8 cellular contexts compared by ENCODE assay signal in the genomic region with DNA sequence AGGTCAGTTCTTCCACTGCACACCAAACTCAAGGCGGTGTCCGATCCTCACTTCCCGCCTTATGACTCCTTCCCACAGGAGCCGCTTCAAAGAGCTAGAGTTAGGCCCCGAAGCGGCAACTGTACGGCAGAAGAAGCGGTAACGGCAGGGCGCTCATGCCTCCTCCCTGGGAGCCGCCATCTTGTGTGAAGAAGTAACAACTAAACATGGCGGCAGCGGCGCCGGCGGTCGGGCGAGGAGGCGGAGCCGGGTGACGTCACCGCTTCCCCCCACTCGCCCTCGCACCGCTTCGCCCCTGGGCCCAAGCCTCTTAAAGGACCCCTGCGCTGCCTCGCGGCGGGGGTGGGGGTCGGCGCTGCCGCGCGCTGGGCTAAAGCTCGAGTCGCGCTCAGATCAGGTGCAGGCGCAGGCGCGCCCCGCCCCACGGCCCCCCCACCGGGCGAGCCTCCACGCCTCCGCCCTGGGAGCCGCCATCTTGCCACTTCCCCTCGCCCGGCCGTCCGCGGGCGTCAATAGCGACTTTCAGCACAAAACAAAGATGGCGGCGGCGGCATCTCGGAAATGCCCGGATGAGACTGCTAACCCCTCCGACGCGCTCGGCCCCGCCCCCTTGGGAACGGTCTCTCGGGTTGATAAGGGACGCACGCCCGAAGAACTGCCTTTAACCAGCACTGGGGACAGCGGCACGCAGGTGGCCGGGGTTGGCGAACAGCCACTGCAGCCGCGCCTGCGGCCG. TPM values are rescaled to one million over a fixed set of nuclear protein-coding genes. Genes with fewer than 3 reads are reported as not detected.
A peak's percentile ranks its signal among the peaks of the same experiment; 100 is the strongest.
DNase-seq lines count a peak whose midpoint lies in the region; ATAC-seq and TF ChIP-seq lines count a peak whose summit lies in the region.

Gene HCFC1 (minus strand): TSS at position 187 of the 736 bp plus-strand sequence. CDS start 978 bp downstream, outside the sequence.

- no peaks in the 10 kb centered on the region for H3K27me3 ChIP-seq in GM06990 (replicated peaks; ENCODE audit: control insufficient read depth, insufficient read depth, low read length)
- no peaks in the 10 kb centered on the region for H3K27me3 ChIP-seq in SU-DHL-6 (ENCODE audit: low read length)
- H3K27me3 ChIP-seq in transverse colon = no peaks in the 10 kb centered on the region

- 36% methylated on average over 73 of the region's 78 CpGs; no CpG with 5 or more reads in 1 of the 2 donors for WGBS in transverse colon (ENCODE audit: low coverage in 1 of 2), 2 donors

- H3K4me2 ChIP-seq in SU-DHL-6 (ENCODE audit: low read depth, low read length, poor library complexity, severe bottlenecking) = peak within 1 kb of the TSS; percentile 96

- peak within 1 kb of the TSS; percentile 100 for H3K27ac Mint-ChIP-seq in HFFc6

- H3K27me3 Mint-ChIP-seq in HFFc6 (ENCODE audit: insufficient read depth) = peaks cover 2% of the 10 kb centered on the region

- H3F3A ChIP-seq in SU-DHL-6 (ENCODE audit: insufficient read depth) = peaks cover 4% of the 10 kb centered on the region; the same call in 1 of the 2 replicates

- H3K4me1 ChIP-seq in transverse colon = peaks cover 0 to 47% (median 45%) of the 10 kb centered on the region in 4 donors

- TF ChIP-seq POLR2A in NB4 (IDR thresholded peaks at IDR 0.05; ENCODE audit: extremely low read depth, insufficient read length) (peak; percentile 56), transverse colon (IDR thresholded peaks at IDR 0.05) (no peak)

- no peaks in the 10 kb centered on the region for H3K36me3 ChIP-seq in GM06990 (ENCODE audit: control insufficient read depth, insufficient read depth, low read length)
- H3K36me3 ChIP-seq in SU-DHL-6 (ENCODE audit: low read length) = 0 out of 2 replicates have a peak, but pooled peaks cover 4% of the 10 kb centered on the region
- no peaks in the 10 kb centered on the region for H3K36me3 ChIP-seq in transverse colon

- ATAC-seq in Right ventricle myocardium superior (ENCODE audit: poor library complexity) = peak; percentile 83

- no peaks in the 10 kb centered on the region for H3K9me3 Mint-ChIP-seq in HFFc6

- TF ChIP-seq CTCF in GM06990 (IDR thresholded peaks at IDR 0.05; ENCODE audit: insufficient read depth, low read length, poor library complexity, severe bottlenecking) = no peak
- no peak for TF ChIP-seq CTCF in HFFc6 (IDR thresholded peaks at IDR 0.05)
- TF ChIP-seq CTCF in NB4 (IDR thresholded peaks at IDR 0.05; ENCODE audit: low read depth, low read length) = no peak
- TF ChIP-seq CTCF in SU-DHL-6 (IDR thresholded peaks at IDR 0.05; ENCODE audit: insufficient read depth, low read length, poor library complexity, severe bottlenecking) = no peak
- no peak for TF ChIP-seq CTCF in transverse colon (IDR thresholded peaks at IDR 0.05)

- H3K9me2 ChIP-seq in SU-DHL-6 (replicated peaks; ENCODE audit: insufficient read depth, low read length) = no peaks in the 10 kb centered on the region

- H2AFZ ChIP-seq in SU-DHL-6 (ENCODE audit: low read depth, low read length, severe bottlenecking) = no peak within 1 kb of the TSS

- peaks cover 30% of the 10 kb centered on the region for H3K4me1 Mint-ChIP-seq in HFFc6 (ENCODE audit: low read depth)

- H3K9me3 ChIP-seq in SU-DHL-6 (ENCODE audit: insufficient read depth, low read length) (no peaks in the 10 kb centered on the region), transverse colon (no peaks in the 10 kb centered on the region)

- H3K36me3 Mint-ChIP-seq in HFFc6 (ENCODE audit: low read depth) = peaks cover 13% of the 10 kb centered on the region

- in situ Hi-C loops in transverse colon (cut with MboI; ENCODE audit: low pct_ligation_motif_present in 1 of 4, low pct_unique_long_range_greater_than_20kb in 1 of 4, low sequenced_read_pairs in 3 of 4) = loop anchor here in 2 of 4 donors (25.0 kb wide), 2 partner anchors 209 to 566 kb away; partner anchors contain the start of genes G6PD (in 1 of the 2), IKBKG (in 1 of the 2) and PLXNB3 (in 1 of the 2)

- intact Hi-C loops in Right ventricle myocardium superior (cut with DNase I) = no loop called here
- intact Hi-C loops in transverse colon (cut with DNase I; ENCODE audit: low total_unique reads) = no loop called here

- no peak for TF ChIP-seq EP300 in transverse colon (IDR thresholded peaks at IDR 0.05; ENCODE audit: low read depth)

- peak within 1 kb of the TSS; percentile 100 for H3K9ac ChIP-seq in SU-DHL-6 (ENCODE audit: low read length)

- DNase-seq in GM06990 (ENCODE audit: extremely low read depth, insufficient read length) = peak; percentile 97
- DNase-seq in HFFc6 = peak; percentile 83
- DNase-seq in NB4 (ENCODE audit: low read depth) = peak; percentile 92
- peak; percentile 69 for DNase-seq in activated naive CD8-positive, alpha-beta T cell treated with anti-CD3 and anti-CD28 coated beads, Interleukin-2, amount 50 U/mL, for 16 hours (ENCODE audit: low read depth, low spot score)
- peak; percentile 94 for DNase-seq in Right ventricle myocardium superior
- peak; percentile 83 for DNase-seq in pons (ENCODE audit: low spot score)
- DNase-seq in transverse colon = peak; percentile 95

- peak within 1 kb of the TSS; percentile 99 for H3K4me3 Mint-ChIP-seq in HFFc6

- H3K79me2 ChIP-seq in SU-DHL-6 (ENCODE audit: insufficient read depth, low read length) = peaks cover 47% of the 10 kb centered on the region

- H3K27ac ChIP-seq in SU-DHL-6 (ENCODE audit: low read depth, low read length) (peak within 1 kb of the TSS; percentile 99), transverse colon (peak within 1 kb of the TSS; percentile 94 to 100 (median 98))

- H3K4me3 ChIP-seq in GM06990 (replicated peaks; ENCODE audit: low read depth, low read length) (peak within 1 kb of the TSS; percentile 83), NB4 (ENCODE audit: low read depth, low read length) (peak within 1 kb of the TSS; percentile 90), SU-DHL-6 (ENCODE audit: insufficient read depth, low read length, poor library complexity, severe bottlenecking) (peak within 1 kb of the TSS; percentile 96), transverse colon (peak within 1 kb of the TSS; percentile 63 to 91 (median 86))

- peaks cover 12% of the 10 kb centered on the region for H4K20me1 ChIP-seq in SU-DHL-6 (ENCODE audit: low read depth, low read length)

RNA-seq across cellular contexts. Expression of gene HCFC1, which starts in this region (rescaled TPM):
- total RNA-seq in HFFc6 (2021; fragmentation: NEBNext Ultra II Directional; extraction: Animal tissue kit (Norgen Biotek cat#: 25700)) = 10 to 100 TPM; 52.1 to 62.1 (median 59.0) TPM
- 24.7 TPM for total RNA-seq in Right ventricle myocardium superior
- 10 to 100 TPM; 34.0 to 68.5 (median 49.8) TPM for total RNA-seq in transverse colon

Comparison
In these comparisons a context has a peak if more than half of its experiments do, and no peak if none do; other contexts are left out.
1. Peak in every context shown above with its lines: DNase-seq, ATAC-seq, H3K4me3 ChIP-seq and H3K27ac ChIP-seq.